ENCODE assay signal across 12 cellular contexts in the genomic region with DNA sequence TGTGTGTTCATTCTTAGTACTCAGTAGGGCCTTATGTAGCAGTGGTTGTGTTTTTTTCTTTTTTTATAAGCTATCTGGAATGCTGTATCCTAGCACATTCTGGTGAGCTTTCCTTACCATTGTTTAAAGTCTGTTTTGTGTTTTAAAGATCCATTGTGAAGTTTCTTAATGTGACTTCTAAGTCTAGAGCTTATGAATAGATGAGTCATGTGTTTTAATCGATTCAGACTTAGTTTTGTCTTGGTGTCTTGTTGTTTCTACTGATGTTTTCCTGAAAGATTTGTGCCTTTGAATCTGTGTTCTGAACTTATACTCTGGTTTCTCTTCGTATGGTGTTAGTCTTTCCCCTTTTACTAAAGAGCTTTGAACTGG. TPM values are rescaled to one million over a fixed set of nuclear protein-coding genes. Genes with fewer than 3 reads are reported as not detected.
A peak's percentile ranks its signal among the peaks of the same experiment; 100 is the strongest.
DNase-seq lines count a peak whose midpoint lies in the region; FAIRE-seq and TF ChIP-seq lines count a peak whose summit lies in the region.
"Had no signal": no experiment of that assay in that cellular context is flagged by ENCODE, and none has a peak within 500 bp of the region (broad histone marks: within the 10 kb centered on the region; RNA-seq: fewer than 3 reads in every experiment).

No MANE protein-coding gene starts in this region.

- H3K4me1 Mint-ChIP-seq in T-helper 1 cell treated with Interleukin-12 subunit alpha and Interleukin-12 subunit beta and Interleukin-4 antibody, amounts not matched to agents 30 μg/mL and 1 μg/mL, for 36 hours (ENCODE audit: low read depth), result peaks cover 61% of the 10 kb centered on the region

- no peaks in the 10 kb centered on the region for H3K27me3 ChIP-seq in esophagus muscularis mucosa
- no peaks in the 10 kb centered on the region for H3K27me3 ChIP-seq in sigmoid colon

- H3K27me3 Mint-ChIP-seq in T-helper 1 cell treated with Interleukin-12 subunit alpha and Interleukin-12 subunit beta and Interleukin-4 antibody, amounts not matched to agents 30 μg/mL and 1 μg/mL, for 36 hours (ENCODE audit: low read depth), result no peaks in the 10 kb centered on the region

- no peak for TF ChIP-seq EP300 in esophagus muscularis mucosa (IDR thresholded peaks at IDR 0.05)
- no peak for TF ChIP-seq EP300 in sigmoid colon (IDR thresholded peaks at IDR 0.05)

- WGBS in esophagus muscularis mucosa, result 30% methylated on average over 2 of the region's 2 CpGs
- 21 to 26% methylated on average over 2 of the region's 2 CpGs for WGBS in sigmoid colon, 2 donors

- no peak for TF ChIP-seq CTCF in esophagus muscularis mucosa (IDR thresholded peaks at IDR 0.05)
- no peak for TF ChIP-seq CTCF in sigmoid colon (IDR thresholded peaks at IDR 0.05)

- POLR2A ChIA-PET in HEK293T (lab: Yijun Ruan, JAX), result interaction anchor here (0.6 to 2.5 kb wide), 5 partner anchors 8 to 74 kb away, joined by 3 to 10 read pairs (median 3); partner anchors contain the start of gene AKAP13

- CTCF ChIA-PET in HEK293T (lab: Yijun Ruan, JAX), result interaction anchor here (0.5 to 3.3 kb wide), 5 partner anchors 9 to 108 kb away, joined by 3 to 15 read pairs (median 7); no protein-coding TSS in a partner anchor

- H3K27ac ChIP-seq in esophagus muscularis mucosa (replicated peaks in 1 of 4) (peak overlapping the region; percentile 58 to 74 (median 64)), sigmoid colon (peak overlapping the region in 3 of 4 donors; percentile 51 to 64 (median 56))
- H3K27ac ChIP-seq: lower lobe of right lung, VCaP had no signal

- H3K4me1 ChIP-seq in esophagus muscularis mucosa (peaks cover 74 to 93% (median 89%) of the 10 kb centered on the region in 4 donors), sigmoid colon (peaks cover 0 to 75% (median 64%) of the 10 kb centered on the region in 4 donors)

- H3K4me3 ChIP-seq in esophagus muscularis mucosa (no peak overlapping the region), sigmoid colon (no peak overlapping the region)
- H3K4me3 ChIP-seq: lower lobe of right lung had no signal

- DNase-seq in T-helper 1 cell (no peak), RPMI7951 (ENCODE audit: low read depth) (peak; percentile 26), esophagus muscularis mucosa (ENCODE audit: extremely low spot score) (no peak), sigmoid colon (no peak), amniotic stem cell (lab: John Stamatoyannopoulos, UW) (no peak), HTR-8/SVneo (ENCODE audit: insufficient read length, low spot score) (no peak), HEK293T (ENCODE audit: extremely low spot score) (no peak)
- DNase-seq: 8988T; lower lobe of right lung; stimulated activated CD4-positive, alpha-beta T cell treated with anti-CD3 and anti-CD28 coated beads, Interleukin-4, amount 100 ng/mL, for 1 hour had no signal

- no peak for FAIRE-seq in HTR-8/SVneo (lab: Jason Lieb, UNC)

- no peaks in the 10 kb centered on the region for H3K9me3 Mint-ChIP-seq in T-helper 1 cell treated with Interleukin-12 subunit alpha and Interleukin-12 subunit beta and Interleukin-4 antibody, amounts not matched to agents 30 μg/mL and 1 μg/mL, for 36 hours

- intact Hi-C loops in esophagus muscularis mucosa (cut with DNase I) (no loop called here), sigmoid colon (cut with DNase I) (no loop called here)

- H3K9me3 ChIP-seq in esophagus muscularis mucosa (no peaks in the 10 kb centered on the region), sigmoid colon (no peaks in the 10 kb centered on the region)
- H3K9me3 ChIP-seq: lower lobe of right lung had no signal

- no peak overlapping the region for H3K4me3 Mint-ChIP-seq in T-helper 1 cell treated with Interleukin-12 subunit alpha and Interleukin-12 subunit beta and Interleukin-4 antibody, amounts not matched to agents 30 μg/mL and 1 μg/mL, for 36 hours

- H3K27ac Mint-ChIP-seq in T-helper 1 cell treated with Interleukin-12 subunit alpha and Interleukin-12 subunit beta and Interleukin-4 antibody, amounts not matched to agents 30 μg/mL and 1 μg/mL, for 36 hours, result peak overlapping the region; percentile 3

- TF ChIP-seq POLR2A in esophagus muscularis mucosa (IDR thresholded peaks at IDR 0.05; ENCODE audit: low read depth) (no peak), sigmoid colon (IDR thresholded peaks at IDR 0.05) (no peak)

- H3K36me3 ChIP-seq in esophagus muscularis mucosa (no peaks in the 10 kb centered on the region), sigmoid colon (no peaks in the 10 kb centered on the region)
- H3K36me3 ChIP-seq: lower lobe of right lung had no signal

- peaks cover 6% of the 10 kb centered on the region for H3K36me3 Mint-ChIP-seq in T-helper 1 cell treated with Interleukin-12 subunit alpha and Interleukin-12 subunit beta and Interleukin-4 antibody, amounts not matched to agents 30 μg/mL and 1 μg/mL, for 36 hours (ENCODE audit: low read depth)

TF ChIP-seq in HEK293T, 16 proteins besides CTCF, POLR2A, EP300 and RAD21:
- no peak for TF ChIP-seq FOXA1 (IDR thresholded peaks at IDR 0.05)
- no peak for TF ChIP-seq FOXM1 (IDR thresholded peaks at IDR 0.05; ENCODE audit: borderline replicate concordance)
- TF ChIP-seq LEF1 (IDR thresholded peaks at IDR 0.05; ENCODE audit: borderline replicate concordance), result no peak
- no peak for TF ChIP-seq FOXK2 (IDR thresholded peaks at IDR 0.05)

RNA-seq across cellular contexts. Expression of gene AKAP13, which starts 24.5 kb away (rescaled TPM):
- total RNA-seq in RPMI7951 (2014; rRNA removed; shearing (Covaris generic)), result 27.3 and 28.5 TPM in 2 replicates
- 100 to 1,000 TPM; 232 to 323 (median 284) TPM for total RNA-seq in esophagus muscularis mucosa
- total RNA-seq in sigmoid colon, result 100 to 1,000 TPM in 3 of 4 donors, 10 to 100 TPM in 1; 98.5 to 142 (median 126) TPM
- 10 to 100 TPM; 21.6 to 73.7 (median 43.0) TPM for polyA plus RNA-seq in sigmoid colon
